1 cellular context compared by ENCODE assay signal in genomic region chr1:246558041-246558440, GRCh38.
TF ChIP-seq lines count a peak whose summit lies in the region.

No MANE protein-coding gene starts in this region.

TF ChIP-seq in HepG2, 621 proteins besides CTCF, POLR2A, EP300 and RAD21 (continued from another document and continues in another):
- no peak for TF ChIP-seq ATF7-NPFF (CRISPR knock-in tag; IDR thresholded peaks at IDR 0.05; ENCODE audit: low read depth)
- TF ChIP-seq ATF2 (CRISPR knock-in tag; IDR thresholded peaks at IDR 0.05) = no peak
- TF ChIP-seq ETV6 (CRISPR knock-in tag; conservative IDR thresholded peaks at IDR 0.05) = no peak
- no peak for TF ChIP-seq REST (IDR thresholded peaks at IDR 0.05; ENCODE audit: borderline replicate concordance in 1 of 2, low read depth in 1 of 2, low read length in 2 of 2)
- no peak for TF ChIP-seq MEF2D (CRISPR knock-in tag; IDR thresholded peaks at IDR 0.05)
- TF ChIP-seq PRMT3 (CRISPR knock-in tag; IDR thresholded peaks at IDR 0.05; ENCODE audit: borderline replicate concordance, low read depth) = no peak
- peak; percentile 74 for TF ChIP-seq TFAP4 (IDR thresholded peaks at IDR 0.05; ENCODE audit: borderline replicate concordance, low read depth)
- TF ChIP-seq GATAD1 (CRISPR knock-in tag; IDR thresholded peaks at IDR 0.05) = no peak
- TF ChIP-seq ZNF10 (CRISPR knock-in tag; IDR thresholded peaks at IDR 0.05; ENCODE audit: borderline replicate concordance, low read depth) = no peak
- no peak for TF ChIP-seq ZBTB39 (CRISPR knock-in tag; IDR thresholded peaks at IDR 0.05)
- no peak for TF ChIP-seq NKX3-1 (CRISPR knock-in tag; IDR thresholded peaks at IDR 0.05)
- TF ChIP-seq PATZ1 (CRISPR knock-in tag; IDR thresholded peaks at IDR 0.05) = no peak
- TF ChIP-seq ZHX1 (CRISPR knock-in tag; IDR thresholded peaks at IDR 0.05; ENCODE audit: low read depth) = no peak
- TF ChIP-seq ZC3H13 (CRISPR knock-in tag; IDR thresholded peaks at IDR 0.05) = no peak
- no peak for TF ChIP-seq ZNF496 (CRISPR knock-in tag; IDR thresholded peaks at IDR 0.05; ENCODE audit: insufficient replicate concordance)
- no peak for TF ChIP-seq FOXP4 (CRISPR knock-in tag; IDR thresholded peaks at IDR 0.05)
- no peak for TF ChIP-seq ZNF747 (CRISPR knock-in tag; IDR thresholded peaks at IDR 0.05; ENCODE audit: borderline replicate concordance)
- no peak for TF ChIP-seq PITX1 (CRISPR knock-in tag; IDR thresholded peaks at IDR 0.05)
- no peak for TF ChIP-seq BATF2 (CRISPR knock-in tag; IDR thresholded peaks at IDR 0.05)
- no peak for TF ChIP-seq ZNF142 (CRISPR knock-in tag; IDR thresholded peaks at IDR 0.05)
- peak; percentile 27; the same call in 1 of the 2 replicates for TF ChIP-seq SAP130 (CRISPR knock-in tag; IDR thresholded peaks at IDR 0.05; ENCODE audit: low read depth)
- no peak for TF ChIP-seq KDM4B (CRISPR knock-in tag; IDR thresholded peaks at IDR 0.05)
- TF ChIP-seq LCORL (IDR thresholded peaks at IDR 0.05) = no peak
- 0 out of 2 replicates have a peak, but pooled peaks have one; percentile 30 for TF ChIP-seq LCORL (CRISPR knock-in tag; IDR thresholded peaks at IDR 0.05)
